In genomic region chr12:80807640-80808288, GRCh38 we compare ENCODE assay signal across 11 cellular contexts.
A peak's percentile ranks its signal among the peaks of the same experiment; 100 is the strongest.
DNase-seq lines count a peak whose midpoint lies in the region; ATAC-seq and TF ChIP-seq lines count a peak whose summit lies in the region.
"Had no signal": no experiment of that assay in that cellular context is flagged by ENCODE, and none has a peak within 500 bp of the region (broad histone marks: within the 10 kb centered on the region; RNA-seq: fewer than 3 reads in every experiment).

No MANE protein-coding gene starts in this region.

- no peak for TF ChIP-seq RAD21 in SK-N-SH (IDR thresholded peaks at IDR 0.05; ENCODE audit: low read length)

- ATAC-seq in GM18502 (IDR thresholded peaks at IDR 0.05; ENCODE audit: poor library complexity, unreplicated experiment) (peak; percentile 94), HG02943 (IDR thresholded peaks at IDR 0.05; ENCODE audit: low read depth, unreplicated experiment) (peak; percentile 62), heart left ventricle (no peak)
- ATAC-seq: right cardiac atrium had no signal

- H3K9ac ChIP-seq in Karpas-422 (ENCODE audit: low read length) (no peak overlapping the region), SK-N-SH (no peak overlapping the region)

- DNase-seq in GM20000 (ENCODE audit: low spot score) (peak; percentile 15), Karpas-422 (peak; percentile 36), heart left ventricle (no peak), SK-N-SH (no peak), posterior cingulate gyrus (no peak), NCI-H1092 treated with DMSO at 0.1 percent for 48 hours (lab: John Stamatoyannopoulos, UW) (no peak)
- DNase-seq: activated CD4-positive, alpha-beta T cell treated with anti-CD3 and anti-CD28 coated beads, Interleukin-2, amount 50 U/mL, for 1 hour; activated naive CD8-positive, alpha-beta T cell treated with anti-CD3 and anti-CD28 coated beads, Interleukin-2, amount 10 ng/mL, durations not matched to agents 7 days and 5 days; right cardiac atrium had no signal

- TF ChIP-seq POLR2A in heart left ventricle (IDR thresholded peaks at IDR 0.05), result no peak

- H3K27ac ChIP-seq in Karpas-422 (ENCODE audit: low read length) (no peak overlapping the region), heart left ventricle (no peak overlapping the region), SK-N-SH (ENCODE audit: low read depth in 2 of 2, low read length in 1 of 2) (no peak overlapping the region)

- POLR2A ChIA-PET in SK-N-SH (lab: Yijun Ruan, JAX), result no interaction called here

- H3F3A ChIP-seq in SK-N-SH (replicated peaks; ENCODE audit: insufficient read depth), result no peaks in the 10 kb centered on the region

- CTCF ChIA-PET in SK-N-SH (lab: Yijun Ruan, JAX), result interaction anchor here (3.1 kb wide), 1 partner anchor 30 kb away, joined by 8 read pairs; no protein-coding TSS in a partner anchor

- H3K36me3 ChIP-seq in Karpas-422 (ENCODE audit: insufficient read depth, low read length) (no peaks in the 10 kb centered on the region), heart left ventricle (peaks cover 0 to 14% (median 0%) of the 10 kb centered on the region in 9 donors), SK-N-SH (replicated peaks in 1 of 2; ENCODE audit: control insufficient read depth in 1 of 2, insufficient read depth in 2 of 2, low read length in 1 of 2) (no peaks in the 10 kb centered on the region)

- H3K27me3 ChIP-seq in Karpas-422 (ENCODE audit: low read length) (no peaks in the 10 kb centered on the region), heart left ventricle (no peaks in the 10 kb centered on the region), SK-N-SH (ENCODE audit: insufficient read depth) (peaks cover 18% of the 10 kb centered on the region; the same call in 1 of the 2 replicates)

- H3K4me2 ChIP-seq in Karpas-422 (ENCODE audit: low read depth, low read length, poor library complexity, severe bottlenecking) (no peak overlapping the region), SK-N-SH (no peak overlapping the region)

- H3K4me1 ChIP-seq in Karpas-422 (ENCODE audit: low read length), result peaks cover 33% of the 10 kb centered on the region
- peaks cover 0 to 6% (median 0%) of the 10 kb centered on the region in 12 donors for H3K4me1 ChIP-seq in heart left ventricle
- H3K4me1 ChIP-seq in SK-N-SH (ENCODE audit: control insufficient read depth in 1 of 2, insufficient read depth in 2 of 2, low read depth in 1 of 2, low read length in 1 of 2), result no peaks in the 10 kb centered on the region

- 86 to 92% (median 91%) methylated on average over 4 of the region's 4 CpGs for WGBS in heart left ventricle, 4 donors
- 5% methylated on average over 4 of the region's 4 CpGs for WGBS in SK-N-SH (ENCODE audit: low lambda C conversion rate)

- TF ChIP-seq EP300 in SK-N-SH (IDR thresholded peaks at IDR 0.05; ENCODE audit: borderline replicate concordance in 1 of 2, low read depth in 1 of 2, low read length in 1 of 2), result no peak

- no peak overlapping the region for H3K4me3 ChIP-seq in Karpas-422 (ENCODE audit: low read length)
- H3K4me3 ChIP-seq in heart left ventricle, result no peak overlapping the region
- H3K4me3 ChIP-seq in SK-N-SH (ENCODE audit: low read depth in 2 of 2, low read length in 1 of 2), result no peak overlapping the region

- H4K20me1 ChIP-seq in Karpas-422 (ENCODE audit: insufficient read depth, low read depth, low read length) (no peaks in the 10 kb centered on the region), SK-N-SH (ENCODE audit: insufficient read depth) (no peaks in the 10 kb centered on the region)

- H2AFZ ChIP-seq in Karpas-422 (ENCODE audit: low read length) (no peak overlapping the region), SK-N-SH (ENCODE audit: low read depth) (no peak overlapping the region)

- TF ChIP-seq CTCF in GM20000 (IDR thresholded peaks at IDR 0.05; ENCODE audit: extremely low read depth, missing control alignments), result no peak
- no peak for TF ChIP-seq CTCF in heart left ventricle (IDR thresholded peaks at IDR 0.05)
- TF ChIP-seq CTCF in SK-N-SH (IDR thresholded peaks at IDR 0.05), result no peak

- H3K9me3 ChIP-seq in Karpas-422 (ENCODE audit: low read length), result no peaks in the 10 kb centered on the region
- H3K9me3 ChIP-seq in heart left ventricle, result no peaks in the 10 kb centered on the region
- H3K9me3 ChIP-seq in SK-N-SH, result no peaks in the 10 kb centered on the region

- no peaks in the 10 kb centered on the region for H3K9me2 ChIP-seq in Karpas-422 (replicated peaks; ENCODE audit: insufficient read depth, low read length)
- no peaks in the 10 kb centered on the region for H3K9me2 ChIP-seq in SK-N-SH

- intact Hi-C loops in heart left ventricle (cut with DNase I), result no loop called here
- intact Hi-C loops in posterior cingulate gyrus (cut with DNase I), result no loop called here

- H3K79me2 ChIP-seq in Karpas-422 (ENCODE audit: low read length) (no peaks in the 10 kb centered on the region), SK-N-SH (ENCODE audit: insufficient read depth) (no peaks in the 10 kb centered on the region)

TF ChIP-seq in SK-N-SH, 30 proteins besides CTCF, POLR2A, EP300 and RAD21:
- no peak for TF ChIP-seq CHD2 (IDR thresholded peaks at IDR 0.05; ENCODE audit: low read length, partially characterized antibody)
- TF ChIP-seq TCF12 (IDR thresholded peaks at IDR 0.05), result no peak
- TF ChIP-seq FOSL2 (IDR thresholded peaks at IDR 0.05; ENCODE audit: borderline replicate concordance, low read depth), result no peak
- no peak for TF ChIP-seq MAX (IDR thresholded peaks at IDR 0.05; ENCODE audit: low read depth)
- TF ChIP-seq RCOR1 (IDR thresholded peaks at IDR 0.05; ENCODE audit: low read length), result no peak
- TF ChIP-seq TAF1 (IDR thresholded peaks at IDR 0.05; ENCODE audit: borderline replicate concordance, low read depth, low read length), result no peak
- TF ChIP-seq NFIC (IDR thresholded peaks at IDR 0.05; ENCODE audit: borderline replicate concordance), result no peak
- no peak for TF ChIP-seq PBX3 (IDR thresholded peaks at IDR 0.05)
- no peak for TF ChIP-seq RFX5 (IDR thresholded peaks at IDR 0.05; ENCODE audit: low read length)
- TF ChIP-seq SIN3A (IDR thresholded peaks at IDR 0.05; ENCODE audit: borderline replicate concordance, low read depth, low read length), result no peak

Comparison
In these comparisons a context has a peak if more than half of its experiments do, and no peak if none do; other contexts are left out.
1. ATAC-seq: peak in GM18502 (single experiment) and HG02943 (single experiment); none in heart left ventricle (0 of 4).
2. DNase-seq: peak in GM20000 (single experiment) and Karpas-422 (single experiment); none in heart left ventricle (0 of 5), SK-N-SH (single experiment), posterior cingulate gyrus (0 of 10) and NCI-H1092 treated with DMSO at 0.1 percent for 48 hours (single experiment).